ENCODE assay signal across 8 cellular contexts in genomic region chr17:78759203-78759968, GRCh38. TPM values are rescaled to one million over a fixed set of nuclear protein-coding genes. Genes with fewer than 3 reads are reported as not detected.
DNase-seq lines count a peak whose midpoint lies in the region; ATAC-seq, FAIRE-seq and TF ChIP-seq lines count a peak whose summit lies in the region.

No MANE protein-coding gene starts in this region.

- in situ Hi-C loops in KBM-7 (cut with MboI; ENCODE audit: low pct_unique_long_range_greater_than_20kb, low sequenced_read_pairs), result loop anchor here (10.0 kb wide), 1 partner anchor 55 kb away; no protein-coding TSS in a partner anchor
- in situ Hi-C loops in GM13977 (cut with MboI; ENCODE audit: low pct_unique_long_range_greater_than_20kb, low sequenced_read_pairs, unreplicated experiment), result no loop called here

- no peaks in the 10 kb centered on the region for H3K27me3 Mint-ChIP-seq in astrocyte (ENCODE audit: low read depth, unreplicated experiment)

- H3K27me3 ChIP-seq in SJCRH30 (no peaks in the 10 kb centered on the region), astrocyte (ENCODE audit: insufficient read depth, low read length) (no peaks in the 10 kb centered on the region)

- H3K27ac Mint-ChIP-seq in astrocyte (ENCODE audit: unreplicated experiment), result no peak overlapping the region

- H4K20me1 ChIP-seq in astrocyte (ENCODE audit: insufficient read depth, low read length), result peaks cover 54% of the 10 kb centered on the region

- H3K27ac ChIP-seq in SJCRH30 (no peak overlapping the region), astrocyte (ENCODE audit: low read depth, low read length) (no peak overlapping the region)

- peaks cover 19% of the 10 kb centered on the region for H3K4me1 ChIP-seq in SJCRH30
- peaks cover 9% of the 10 kb centered on the region for H3K4me1 ChIP-seq in astrocyte (ENCODE audit: insufficient read depth, low read length)

- no peak overlapping the region for H3K4me3 ChIP-seq in SJCRH30
- no peak overlapping the region for H3K4me3 ChIP-seq in astrocyte (ENCODE audit: insufficient read depth, low read depth, low read length)

- FAIRE-seq in astrocyte (lab: Jason Lieb, UNC), result no peak

- H3K9ac ChIP-seq in astrocyte (ENCODE audit: low read length), result peak overlapping the region; percentile 0

- H3K36me3 Mint-ChIP-seq in astrocyte (ENCODE audit: low read depth, unreplicated experiment), result no peaks in the 10 kb centered on the region

- no peaks in the 10 kb centered on the region for H3K36me3 ChIP-seq in SJCRH30
- no peaks in the 10 kb centered on the region for H3K36me3 ChIP-seq in astrocyte (ENCODE audit: insufficient read depth, low read length)

- peak; percentile 65 for ATAC-seq in GM18867 (IDR thresholded peaks at IDR 0.05; ENCODE audit: unreplicated experiment)
- ATAC-seq in GM18511 (IDR thresholded peaks at IDR 0.05; ENCODE audit: unreplicated experiment), result no peak

- no peak overlapping the region for H2AFZ ChIP-seq in astrocyte (ENCODE audit: low read depth, low read length)

- peak overlapping the region; percentile 33 for H3K4me2 ChIP-seq in astrocyte (ENCODE audit: low read length)

- peaks cover 14% of the 10 kb centered on the region for H3K4me1 Mint-ChIP-seq in astrocyte (ENCODE audit: low read depth, unreplicated experiment)

- DNase-seq in KBM-7 (peak; percentile 92), SJCRH30 (peak; percentile 84 to 88), astrocyte (ENCODE audit: low read depth) (peak; percentile 72), medulla oblongata (ENCODE audit: extremely low spot score) (peak; percentile 54), GM13977 (ENCODE audit: low spot score) (no peak), HK-2 (ENCODE audit: unreplicated experiment) (no peak)

- H3K9me3 Mint-ChIP-seq in astrocyte (ENCODE audit: unreplicated experiment), result no peaks in the 10 kb centered on the region

- TF ChIP-seq CTCF in astrocyte (IDR thresholded peaks at IDR 0.05; ENCODE audit: insufficient read depth, low read depth, low read length) (no peak), GM13977 (IDR thresholded peaks at IDR 0.05; ENCODE audit: extremely low read depth, insufficient read depth, missing control alignments) (no peak)

- no peak overlapping the region for H3K4me3 Mint-ChIP-seq in astrocyte (ENCODE audit: unreplicated experiment)

- no peaks in the 10 kb centered on the region for H3K9me3 ChIP-seq in SJCRH30 (replicated peaks)
- no peaks in the 10 kb centered on the region for H3K9me3 ChIP-seq in astrocyte (ENCODE audit: insufficient read depth, low read depth, low read length)

- H3K79me2 ChIP-seq in astrocyte (ENCODE audit: insufficient read depth, low read length), result peaks cover 51% of the 10 kb centered on the region

RNA-seq across cellular contexts. Expression of gene CYTH1, which starts 22.7 kb away (rescaled TPM):
- total RNA-seq in SJCRH30 (2014; rRNA removed; shearing (Covaris generic)), result 29.1 and 34.0 TPM in 2 replicates
- 22.4 and 25.0 TPM in 2 replicates for total RNA-seq in astrocyte

Comparison
In these comparisons a context has a peak if more than half of its experiments do, and no peak if none do; other contexts are left out.
1. DNase-seq: peak in KBM-7 (single experiment), SJCRH30 (2 of 2), astrocyte (single experiment) and medulla oblongata (single experiment); none in GM13977 (single experiment) and HK-2 (single experiment).